Comparison of ENCODE assay signal across 7 cellular contexts in genomic region chr2:26757873-26758789, GRCh38. TPM values are rescaled to one million over a fixed set of nuclear protein-coding genes. Genes with fewer than 3 reads are reported as not detected.
DNase-seq lines count a peak whose midpoint lies in the region; ATAC-seq and TF ChIP-seq lines count a peak whose summit lies in the region.

No MANE protein-coding gene starts in this region.

- peaks cover 5% of the 10 kb centered on the region for H3K4me1 Mint-ChIP-seq in activated naive CD4-positive, alpha-beta T cell treated with anti-CD3 and anti-CD28 coated beads, Interleukin-2, amount 10 ng/mL, durations not matched to agents 7 days and 5 days

- DNase-seq in HT1080 (ENCODE audit: low read depth) (peak; percentile 99), astrocyte of the spinal cord (ENCODE audit: low read depth, low spot score) (peak; percentile 98), kidney tubule cell (ENCODE audit: low spot score) (peak; percentile 99), vagina (ENCODE audit: extremely low spot score in 2 of 2) (no peak), NCI-H1105 treated with DMSO at 0.1 percent for 48 hours (lab: John Stamatoyannopoulos, UW) (no peak)
- no peak for DNase-seq in activated naive CD4-positive, alpha-beta T cell treated with anti-CD3 and anti-CD28 coated beads, Interleukin-2, amount 10 ng/mL, durations not matched to agents 7 days and 5 days

- no peak overlapping the region for H3K4me3 Mint-ChIP-seq in activated naive CD4-positive, alpha-beta T cell treated with anti-CD3 and anti-CD28 coated beads, Interleukin-2, amount 10 ng/mL, durations not matched to agents 7 days and 5 days

- no peak overlapping the region for H3K27ac Mint-ChIP-seq in activated naive CD4-positive, alpha-beta T cell treated with anti-CD3 and anti-CD28 coated beads, Interleukin-2, amount 10 ng/mL, durations not matched to agents 7 days and 5 days

- H3K27ac ChIP-seq in vagina, result peak overlapping the region; percentile 82

- H3K36me3 ChIP-seq in vagina, result no peaks in the 10 kb centered on the region

- H3K4me1 ChIP-seq in vagina, result peaks cover 25% of the 10 kb centered on the region

- no peaks in the 10 kb centered on the region for H3K9me3 ChIP-seq in vagina

- peak; percentile 47 for ATAC-seq in GM18867 (IDR thresholded peaks at IDR 0.05; ENCODE audit: unreplicated experiment)

- intact Hi-C loops in vagina (cut with DNase I), result no loop called here

- peaks cover 29% of the 10 kb centered on the region for H3K27me3 Mint-ChIP-seq in activated naive CD4-positive, alpha-beta T cell treated with anti-CD3 and anti-CD28 coated beads, Interleukin-2, amount 10 ng/mL, durations not matched to agents 7 days and 5 days

- CTCF ChIA-PET in activated naive CD4-positive, alpha-beta T cell treated with anti-CD3 and anti-CD28 coated beads, Interleukin-2, amount 10 ng/mL, durations not matched to agents 7 days and 5 days (lab: Charles Lee), result interaction anchor here (0.8 to 2.6 kb wide), 2 partner anchors 13 to 152 kb away, joined by 3 to 9 read pairs; no protein-coding TSS in a partner anchor

- no peak for TF ChIP-seq CTCF in astrocyte of the spinal cord (IDR thresholded peaks at IDR 0.05; ENCODE audit: low read depth, low read length)
- no peak for TF ChIP-seq CTCF in vagina (IDR thresholded peaks at IDR 0.05)

- no peaks in the 10 kb centered on the region for H3K36me3 Mint-ChIP-seq in activated naive CD4-positive, alpha-beta T cell treated with anti-CD3 and anti-CD28 coated beads, Interleukin-2, amount 10 ng/mL, durations not matched to agents 7 days and 5 days

- H3K27me3 ChIP-seq in vagina, result no peaks in the 10 kb centered on the region

- H3K9me3 Mint-ChIP-seq in activated naive CD4-positive, alpha-beta T cell treated with anti-CD3 and anti-CD28 coated beads, Interleukin-2, amount 10 ng/mL, durations not matched to agents 7 days and 5 days, result no peaks in the 10 kb centered on the region

- no peak for TF ChIP-seq POLR2A in vagina (IDR thresholded peaks at IDR 0.05)

- in situ Hi-C loops in astrocyte of the spinal cord (cut with HindIII; ENCODE audit: low sequenced_read_pairs), result no loop called here

- H3K4me3 ChIP-seq in astrocyte of the spinal cord (ENCODE audit: low read depth, low read length) (no peak overlapping the region), vagina (no peak overlapping the region)

RNA-seq across cellular contexts. Expression of gene SLC35F6, which starts 6.0 kb away (rescaled TPM):
- total RNA-seq in HT1080 (2014; rRNA removed; shearing (Covaris generic)), result 19.3 and 24.7 TPM in 2 replicates
- 23.2 and 23.9 TPM in 2 replicates for polyA plus RNA-seq in HT1080 (2015; cell fraction: cytosol; rRNA removed)
- 15.6 and 18.1 TPM in 2 replicates for polyA plus RNA-seq in HT1080 (2015; cell fraction: nucleus; rRNA removed)
- total RNA-seq in vagina, result 40.8 TPM

RNA-seq across cellular contexts. Expression of gene CENPA, which starts 27.7 kb away (rescaled TPM):
- 29.3 and 42.8 TPM in 2 replicates for total RNA-seq in HT1080 (2014; rRNA removed; shearing (Covaris generic))
- 33.3 and 37.8 TPM in 2 replicates for polyA plus RNA-seq in HT1080 (2015; cell fraction: cytosol; rRNA removed)
- 19.5 and 23.0 TPM in 2 replicates for polyA plus RNA-seq in HT1080 (2015; cell fraction: nucleus; rRNA removed)
- not detected for total RNA-seq in vagina

Comparison
In these comparisons a context has a peak if more than half of its experiments do, and no peak if none do; other contexts are left out.
1. DNase-seq: peak in HT1080 (single experiment), astrocyte of the spinal cord (single experiment) and kidney tubule cell (single experiment); none in vagina (0 of 2), NCI-H1105 treated with DMSO at 0.1 percent for 48 hours (single experiment) and activated naive CD4-positive, alpha-beta T cell treated with anti-CD3 and anti-CD28 coated beads, Interleukin-2, amount 10 ng/mL, durations not matched to agents 7 days and 5 days (single experiment).
2. RNA of gene CENPA, which starts 27.7 kb away (total RNA-seq): 29.3 to 42.8 TPM in HT1080; not detected in vagina (single experiment); every median in the first group is over 10 times any median in the second.